ENCODE assay signal across 10 cellular contexts in genomic region chr6:142568857-142569597, GRCh38.
DNase-seq lines count a peak whose midpoint lies in the region; ATAC-seq and TF ChIP-seq lines count a peak whose summit lies in the region.
"Had no signal": no experiment of that assay in that cellular context is flagged by ENCODE, and none has a peak within 500 bp of the region (broad histone marks: within the 10 kb centered on the region; RNA-seq: fewer than 3 reads in every experiment).

No MANE protein-coding gene starts in this region.

- H3K36me3 ChIP-seq in neuronal stem cell (replicated peaks in 1 of 2; ENCODE audit: control insufficient read depth in 2 of 2, insufficient read depth in 2 of 2, low read length in 2 of 2): no peaks in the 10 kb centered on the region

- H3K4me1 Mint-ChIP-seq in HFFc6 (ENCODE audit: low read depth): peaks cover 51% of the 10 kb centered on the region

- no peak overlapping the region for H4K8ac ChIP-seq in neuronal stem cell (ENCODE audit: low read depth, low read length)

- H3K27me3 Mint-ChIP-seq in HFFc6 (ENCODE audit: insufficient read depth): peaks cover under 1% of the 10 kb centered on the region

- H3K4me2 ChIP-seq in neuronal stem cell (ENCODE audit: insufficient read depth, low read length, poor library complexity, severe bottlenecking): no peak overlapping the region

- H3K4ac ChIP-seq in neuronal stem cell (ENCODE audit: low read length): no peak overlapping the region

- ATAC-seq in HG03196 (IDR thresholded peaks at IDR 0.05; ENCODE audit: unreplicated experiment) (no peak), GM19397 (IDR thresholded peaks at IDR 0.05; ENCODE audit: unreplicated experiment) (no peak)
- ATAC-seq: psoas muscle had no signal

- no peak overlapping the region for H3K9ac ChIP-seq in neuronal stem cell (ENCODE audit: low read depth, low read length, poor library complexity)

- no peaks in the 10 kb centered on the region for H3K27me3 ChIP-seq in neuronal stem cell (ENCODE audit: control insufficient read depth in 3 of 3, insufficient read depth in 3 of 3, low read depth in 1 of 3, low read length in 3 of 3)

- H2BK15ac ChIP-seq in neuronal stem cell (ENCODE audit: low read length): no peak overlapping the region

- H2AFZ ChIP-seq in neuronal stem cell (ENCODE audit: low read length): no peak overlapping the region

- peaks cover 11% of the 10 kb centered on the region for H3K36me3 Mint-ChIP-seq in HFFc6 (ENCODE audit: low read depth)

- no peak overlapping the region for H2BK120ac ChIP-seq in neuronal stem cell (ENCODE audit: low read depth, low read length)

- WGBS in neuronal stem cell (ENCODE audit: extremely low coverage in 2 of 2, insufficient read length in 2 of 2, insufficient replicate concordance in 1 of 2), 2 donors: no CpG with 5 or more reads among the region's 1 CpG

- no peak overlapping the region for H2AK5ac ChIP-seq in neuronal stem cell (ENCODE audit: low read depth, low read length)

- peaks cover 0 to 4% of the 10 kb centered on the region in 2 donors for H3K9me3 ChIP-seq in neuronal stem cell (replicated peaks in 1 of 2; ENCODE audit: control insufficient read depth in 2 of 2, insufficient read depth in 1 of 2, low read depth in 1 of 2, low read length in 2 of 2)
- H3K9me3 ChIP-seq: psoas muscle had no signal

- H3K9me3 Mint-ChIP-seq in HFFc6: peaks cover 10% of the 10 kb centered on the region; the same call in 1 of the 2 replicates

- H2BK12ac ChIP-seq in neuronal stem cell (ENCODE audit: low read length): no peak overlapping the region

- H3K4me3 Mint-ChIP-seq in HFFc6: peak overlapping the region; percentile 50

- no peak overlapping the region for H3K18ac ChIP-seq in neuronal stem cell (ENCODE audit: low read length)

- no peak overlapping the region for H2BK5ac ChIP-seq in neuronal stem cell (ENCODE audit: low read length)

- peak overlapping the region; percentile 87 for H3K27ac Mint-ChIP-seq in HFFc6

- H4K91ac ChIP-seq in neuronal stem cell (ENCODE audit: low read depth, low read length, poor library complexity): no peak overlapping the region

- DNase-seq in AG09309 (ENCODE audit: low read depth) (peak; percentile 48), HFFc6 (peak; percentile 84), astrocyte of the hippocampus (ENCODE audit: low read depth, low spot score) (peak; percentile 58), middle frontal gyrus (ENCODE audit: extremely low spot score, low spot score) (peak; percentile 26), neuronal stem cell (ENCODE audit: low spot score) (no peak)
- no peak for DNase-seq in activated CD8-positive, alpha-beta memory T cell treated with anti-CD3 and anti-CD28 coated beads for 24 hours
- DNase-seq: NCI-H1417, psoas muscle had no signal

- no peak overlapping the region for H3K23ac ChIP-seq in neuronal stem cell (ENCODE audit: low read depth, low read length, poor library complexity)

- H3K14ac ChIP-seq in neuronal stem cell (ENCODE audit: low read length): no peak overlapping the region

- TF ChIP-seq CTCF in AG09309 (IDR thresholded peaks at IDR 0.05; ENCODE audit: control insufficient read depth, insufficient read depth, low read depth, low read length, missing control alignments) (no peak), HFFc6 (IDR thresholded peaks at IDR 0.05) (no peak)

- no peak overlapping the region for H3K27ac ChIP-seq in neuronal stem cell (replicated peaks; ENCODE audit: low read length)
- H3K27ac ChIP-seq: psoas muscle had no signal

- no peaks in the 10 kb centered on the region for H3K79me1 ChIP-seq in neuronal stem cell (ENCODE audit: low read depth, low read length)

- no peak overlapping the region for H3K4me3 ChIP-seq in AG09309 (ENCODE audit: control insufficient read depth, low read depth, low read length)
- no peak overlapping the region for H3K4me3 ChIP-seq in neuronal stem cell (ENCODE audit: low read length in 2 of 2)
- H3K4me3 ChIP-seq: psoas muscle had no signal

- peaks cover 0 to 2% of the 10 kb centered on the region in 2 donors for H3K4me1 ChIP-seq in neuronal stem cell (ENCODE audit: control insufficient read depth in 2 of 2, insufficient read depth in 1 of 2, low read depth in 1 of 2, low read length in 2 of 2)
- H3K4me1 ChIP-seq: psoas muscle had no signal

Comparison
In these comparisons a context has a peak if more than half of its experiments do, and no peak if none do; other contexts are left out.
1. DNase-seq: peak in AG09309 (single experiment), HFFc6 (single experiment), astrocyte of the hippocampus (single experiment) and middle frontal gyrus (single experiment); none in neuronal stem cell (single experiment) and activated CD8-positive, alpha-beta memory T cell treated with anti-CD3 and anti-CD28 coated beads for 24 hours (single experiment).